Comparison of ENCODE assay signal across 12 cellular contexts in genomic region chr12:110165540-110166159, GRCh38. TPM values are rescaled to one million over a fixed set of nuclear protein-coding genes. Genes with fewer than 3 reads are reported as not detected.
A peak's percentile ranks its signal among the peaks of the same experiment; 100 is the strongest.
DNase-seq lines count a peak whose midpoint lies in the region; ATAC-seq and TF ChIP-seq lines count a peak whose summit lies in the region.
"Had no signal": no experiment of that assay in that cellular context is flagged by ENCODE, and none has a peak within 500 bp of the region (broad histone marks: within the 10 kb centered on the region; RNA-seq: fewer than 3 reads in every experiment).

No MANE protein-coding gene starts in this region.

- H3K36me3 ChIP-seq in hepatocyte (replicated peaks; ENCODE audit: insufficient read depth, low read depth), result no peaks in the 10 kb centered on the region

- no peaks in the 10 kb centered on the region for H4K20me1 ChIP-seq in hepatocyte (ENCODE audit: insufficient read depth, poor library complexity, severe bottlenecking)

- H3K27ac ChIP-seq in hepatocyte, result no peak overlapping the region

- H3K4me3 ChIP-seq in hepatocyte, result no peak overlapping the region

- no peaks in the 10 kb centered on the region for H3K9me3 ChIP-seq in hepatocyte (ENCODE audit: low read depth)

- no peaks in the 10 kb centered on the region for H3K9me2 ChIP-seq in hepatocyte (replicated peaks; ENCODE audit: insufficient read depth)

- TF ChIP-seq CTCF in hepatocyte (IDR thresholded peaks at IDR 0.05; ENCODE audit: poor library complexity), result no peak

- in situ Hi-C loops in SK-MEL-5 (cut with HindIII; ENCODE audit: low pct_unique_long_range_greater_than_20kb, low sequenced_read_pairs), result no loop called here

- peak; percentile 80 for ATAC-seq in GM19395 (IDR thresholded peaks at IDR 0.05; ENCODE audit: unreplicated experiment)
- peak; percentile 65 for ATAC-seq in HG02884 (IDR thresholded peaks at IDR 0.05; ENCODE audit: unreplicated experiment)
- ATAC-seq in left lobe of liver, result no peak
- ATAC-seq: activated T-helper 17 cell treated with anti-CD3 and anti-CD28 coated beads, Interleukin-2, amount 50 U/mL, for 72 hours had no signal

- H3K79me2 ChIP-seq in hepatocyte, result no peaks in the 10 kb centered on the region

- no peaks in the 10 kb centered on the region for H3K4me1 ChIP-seq in hepatocyte (ENCODE audit: insufficient read depth)

- peak; percentile 56 for DNase-seq in DMS79 treated with DMSO at 0.1 percent for 48 hours (lab: John Stamatoyannopoulos, UW)
- peak; percentile 40 for DNase-seq in SK-MEL-5 (ENCODE audit: low read depth, low spot score)
- DNase-seq in left lobe of liver (ENCODE audit: low spot score), result no peak
- DNase-seq in hepatocyte (ENCODE audit: low spot score), result no peak
- DNase-seq in HPDE6-E6E7 (ENCODE audit: extremely low spot score), result no peak
- no peak for DNase-seq in NCI-H1105 (lab: John Stamatoyannopoulos, UW)
- DNase-seq: AML-193, head of caudate nucleus, naive B cell had no signal

- no peaks in the 10 kb centered on the region for H3K27me3 ChIP-seq in hepatocyte

- WGBS in hepatocyte (ENCODE audit: low lambda C conversion rate, missing lambda C conversion rate), result 62% methylated on average over 4 of the region's 4 CpGs

- H2AFZ ChIP-seq in hepatocyte, result no peak overlapping the region

- H3K4me2 ChIP-seq in hepatocyte, result no peak overlapping the region

RNA-seq across cellular contexts. Expression of gene IFT81, which starts 41.5 kb away (rescaled TPM):
- 74.7 and 77.1 TPM in 2 replicates for total RNA-seq in SK-MEL-5 (2014; rRNA removed; shearing (Covaris generic))
- polyA plus RNA-seq in SK-MEL-5 (2015; cell fraction: cytosol; rRNA removed), result 65.9 and 80.2 TPM in 2 replicates
- polyA plus RNA-seq in SK-MEL-5 (2015; cell fraction: nucleus; rRNA removed), result 175 and 204 TPM in 2 replicates
- total RNA-seq in left lobe of liver, result 2.3 TPM
- total RNA-seq in hepatocyte, result 13.7 and 14.6 TPM in 2 replicates
- 10.4 and 12.6 TPM in 2 replicates for polyA plus RNA-seq in hepatocyte

Comparison
In these comparisons a context has a peak if more than half of its experiments do, and no peak if none do; other contexts are left out.
1. DNase-seq: peak in DMS79 treated with DMSO at 0.1 percent for 48 hours (single experiment) and SK-MEL-5 (single experiment); none in left lobe of liver (single experiment), hepatocyte (single experiment), HPDE6-E6E7 (single experiment) and NCI-H1105 (single experiment).